9 cellular contexts compared by ENCODE assay signal in the genomic region with DNA sequence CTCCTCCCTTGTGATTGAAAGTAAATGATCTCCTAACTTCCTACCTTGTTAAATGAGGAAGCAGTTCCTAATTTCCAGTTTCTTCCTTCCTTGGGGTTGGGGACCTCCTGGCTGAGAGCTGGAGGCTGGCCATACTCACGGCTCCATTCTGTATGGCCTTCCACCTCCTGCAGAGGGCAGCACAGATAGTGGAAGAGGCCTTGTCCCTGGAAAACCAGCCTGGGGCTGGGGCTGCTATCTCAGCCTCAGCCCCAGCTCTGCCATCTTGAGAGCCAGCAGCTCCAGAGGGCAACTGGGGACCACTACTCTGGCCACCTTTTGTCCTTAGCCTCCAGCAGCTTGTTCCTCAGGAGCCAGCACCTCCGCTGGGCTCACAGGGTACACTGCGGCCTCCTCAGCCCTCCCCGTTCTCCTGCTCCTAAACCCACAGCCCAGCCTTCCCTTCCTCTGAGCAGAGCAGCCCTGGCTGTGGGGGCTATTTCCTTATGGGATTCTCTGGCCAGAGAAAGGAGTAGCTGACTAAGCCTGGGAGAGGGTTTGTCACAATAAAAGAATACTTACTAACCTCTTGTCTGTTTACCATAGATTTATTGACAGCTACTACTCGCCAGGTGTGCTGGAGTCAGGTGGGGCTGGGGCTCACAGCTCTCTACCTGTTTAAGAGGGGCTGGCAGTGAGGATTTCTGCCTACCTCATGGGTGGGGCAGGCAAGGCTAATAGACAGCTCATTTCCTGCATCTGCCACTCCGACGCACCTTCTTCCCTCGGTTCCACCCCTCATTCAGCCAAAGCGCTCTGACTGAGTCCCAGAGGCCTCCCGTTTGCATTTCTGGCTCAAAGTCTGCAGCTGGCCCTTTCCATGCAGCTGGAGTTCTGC. TPM values are rescaled to one million over a fixed set of nuclear protein-coding genes. Genes with fewer than 3 reads are reported as not detected.
DNase-seq lines count a peak whose midpoint lies in the region; ATAC-seq, FAIRE-seq and TF ChIP-seq lines count a peak whose summit lies in the region.
"Had no signal": no experiment of that assay in that cellular context is flagged by ENCODE, and none has a peak within 500 bp of the region (broad histone marks: within the 10 kb centered on the region; RNA-seq: fewer than 3 reads in every experiment).

No MANE protein-coding gene starts in this region.

- H3K27me3 ChIP-seq in hepatocyte (no peaks in the 10 kb centered on the region), small intestine (ENCODE audit: control insufficient read depth in 2 of 2, insufficient read depth in 2 of 2, low read length in 2 of 2) (no peaks in the 10 kb centered on the region)
- H3K27me3 ChIP-seq: BLaER1 treated with 17β-estradiol and CSF1 and Interleukin-3, amounts not matched to agents 10 nM and 100 nM had no signal

- peak; percentile 88 for TF ChIP-seq CTCF in astrocyte of the cerebellum (IDR thresholded peaks at IDR 0.05; ENCODE audit: low read depth, low read length, missing control alignments)
- TF ChIP-seq CTCF in hepatocyte (IDR thresholded peaks at IDR 0.05; ENCODE audit: poor library complexity) = peak; percentile 72

- no peaks in the 10 kb centered on the region for H3K36me3 ChIP-seq in hepatocyte (replicated peaks; ENCODE audit: insufficient read depth, low read depth)
- peaks cover 0 to 2% of the 10 kb centered on the region in 2 donors for H3K36me3 ChIP-seq in small intestine (ENCODE audit: control insufficient read depth in 2 of 2, insufficient read depth in 2 of 2, low read length in 2 of 2)

- no peak overlapping the region for H3K4me2 ChIP-seq in hepatocyte

- H3K27ac ChIP-seq in hepatocyte = peak overlapping the region; percentile 83
- peak overlapping the region; percentile 32 to 86 for H3K27ac ChIP-seq in small intestine (ENCODE audit: low read depth in 1 of 2, low read length in 1 of 2)

- H3K9me3 ChIP-seq in hepatocyte (ENCODE audit: low read depth) = no peaks in the 10 kb centered on the region
- H3K9me3 ChIP-seq in small intestine (ENCODE audit: control insufficient read depth, low read depth) = no peaks in the 10 kb centered on the region
- H3K9me3 ChIP-seq: BLaER1 treated with 17β-estradiol and CSF1 and Interleukin-3, amounts not matched to agents 10 nM and 100 nM had no signal

- no peaks in the 10 kb centered on the region for H3K9me2 ChIP-seq in hepatocyte (replicated peaks; ENCODE audit: insufficient read depth)

- DNase-seq in NCI-H146 (lab: John Stamatoyannopoulos, UW) (peak; percentile 28), NCI-H146 treated with DMSO at 0.1 percent for 48 hours (lab: John Stamatoyannopoulos, UW; ENCODE audit: unreplicated experiment) (no peak), NCI-H1694 (lab: John Stamatoyannopoulos, UW) (peak; percentile 32), T-helper 2 cell (peak in 4 of 5 experiments; percentile 16 to 68 (median 44)), astrocyte of the cerebellum (ENCODE audit: low read depth) (no peak), hepatocyte (ENCODE audit: low spot score) (peak; percentile 87), small intestine (peak; percentile 75)

- no peak overlapping the region for H2AFZ ChIP-seq in hepatocyte

- in situ Hi-C loops in astrocyte of the cerebellum (cut with HindIII; ENCODE audit: low sequenced_read_pairs) = no loop called here

- no peak for ATAC-seq in GM21423 (IDR thresholded peaks at IDR 0.05; ENCODE audit: unreplicated experiment)

- H3K4me1 ChIP-seq in hepatocyte (ENCODE audit: insufficient read depth) (peaks cover 5% of the 10 kb centered on the region), small intestine (ENCODE audit: control insufficient read depth in 2 of 2, insufficient read depth in 1 of 2, low read depth in 1 of 2, low read length in 1 of 2) (no peaks in the 10 kb centered on the region)

- no peak for FAIRE-seq in small intestine (lab: Jason Lieb, UNC)

- H4K20me1 ChIP-seq in hepatocyte (ENCODE audit: insufficient read depth, poor library complexity, severe bottlenecking) = no peaks in the 10 kb centered on the region

- WGBS in hepatocyte (ENCODE audit: low lambda C conversion rate, missing lambda C conversion rate) = 84% methylated on average over 10 of the region's 10 CpGs
- WGBS in small intestine, 3 donors = 39 to 65% (median 58%) methylated on average over 10 of the region's 10 CpGs

- H3K79me2 ChIP-seq in hepatocyte = peaks cover 12% of the 10 kb centered on the region

- H3K4me3 ChIP-seq in astrocyte of the cerebellum (ENCODE audit: low read depth, low read length) (no peak overlapping the region), hepatocyte (no peak overlapping the region), small intestine (ENCODE audit: low read depth in 1 of 2, low read length in 2 of 2) (no peak overlapping the region)
- H3K4me3 ChIP-seq: BLaER1 treated with 17β-estradiol and CSF1 and Interleukin-3, amounts not matched to agents 10 nM and 100 nM had no signal

RNA-seq across cellular contexts. Expression of a gene that starts 6.3 kb away (rescaled TPM):
- total RNA-seq in hepatocyte = 11.9 and 14.8 TPM in 2 replicates
- polyA plus RNA-seq in hepatocyte = 27.4 and 38.6 TPM in 2 replicates
- polyA plus RNA-seq in small intestine = 10 to 100 TPM in 1 of 3 donors, 1 to 10 TPM in 2; 6.5 to 12.9 (median 8.1) TPM

RNA-seq across cellular contexts. Expression of a gene that starts 6.3 kb away (rescaled TPM):
- 207 and 227 TPM in 2 replicates for total RNA-seq in hepatocyte
- polyA plus RNA-seq in hepatocyte = 177 and 183 TPM in 2 replicates
- 100 to 1,000 TPM; 162 to 234 (median 175) TPM for polyA plus RNA-seq in small intestine

RNA-seq across cellular contexts. Expression of a gene that starts 7.0 kb away (rescaled TPM):
- total RNA-seq in hepatocyte = not detected in 2 replicates
- polyA plus RNA-seq in hepatocyte = 0.17 and 0.96 TPM in 2 replicates
- not detected for polyA plus RNA-seq in small intestine

RNA-seq across cellular contexts. Expression of a gene that starts 10.4 kb away (rescaled TPM):
- 1.5 and 1.9 TPM in 2 replicates for total RNA-seq in hepatocyte
- polyA plus RNA-seq in hepatocyte = 1.5 and 3.4 TPM in 2 replicates
- 1 to 10 TPM in 2 of 3 donors, under 1 TPM in 1; 0.54 to 1.8 (median 1.8) TPM for polyA plus RNA-seq in small intestine

RNA-seq across cellular contexts. Expression of a gene that starts 15.5 kb away (rescaled TPM):
- total RNA-seq in hepatocyte = 12.9 and 15.8 TPM in 2 replicates
- polyA plus RNA-seq in hepatocyte (28.5 and 29.5 TPM in 2 replicates), small intestine (1 to 10 TPM; 2.5 to 8.1 (median 4.4) TPM)

Comparison
In these comparisons a context has a peak if more than half of its experiments do, and no peak if none do; other contexts are left out.
1. DNase-seq: peak in NCI-H146 (single experiment), NCI-H1694 (single experiment), T-helper 2 cell (4 of 5), hepatocyte (single experiment) and small intestine (single experiment); none in NCI-H146 treated with DMSO at 0.1 percent for 48 hours (single experiment) and astrocyte of the cerebellum (single experiment).